ENCODE assay signal across 22 cellular contexts in genomic region chr10:97451605-97452004, GRCh38. TPM values are rescaled to one million over a fixed set of nuclear protein-coding genes. Genes with fewer than 3 reads are reported as not detected.
DNase-seq lines count a peak whose midpoint lies in the region; ATAC-seq, FAIRE-seq and TF ChIP-seq lines count a peak whose summit lies in the region.
"Had no signal": no experiment of that assay in that cellular context is flagged by ENCODE, and none has a peak within 500 bp of the region (broad histone marks: within the 10 kb centered on the region; RNA-seq: fewer than 3 reads in every experiment).

No MANE protein-coding gene starts in this region.

- H2AK5ac ChIP-seq in H1 (ENCODE audit: low read depth, low read length) = no peak overlapping the region

- H2BK12ac ChIP-seq in H1 (ENCODE audit: low read depth, low read length) = no peak overlapping the region

- peak overlapping the region; percentile 81 for H3K27ac ChIP-seq in left ventricle myocardium inferior (replicated peaks)
- peak overlapping the region; percentile 14 for H3K27ac ChIP-seq in RWPE2 (ENCODE audit: poor library complexity, severe bottlenecking)
- peak overlapping the region; percentile 34; the same call in 1 of the 2 replicates for H3K27ac ChIP-seq in H1 (ENCODE audit: low read depth, low read length)
- H3K27ac ChIP-seq in suprapubic skin = peak overlapping the region; percentile 17
- H3K27ac ChIP-seq: BLaER1 had no signal

- FAIRE-seq in H1 (lab: Jason Lieb, UNC) = no peak
- FAIRE-seq: G401.6, GM18507 had no signal

- TF ChIP-seq POLR2A in H1 (IDR thresholded peaks at IDR 0.05; ENCODE audit: control extremely low read depth in 1 of 2, low read depth in 2 of 2, low read length in 2 of 2) = no peak
- no peak for TF ChIP-seq POLR2A in suprapubic skin (IDR thresholded peaks at IDR 0.05)

- no peak overlapping the region for H2BK120ac ChIP-seq in H1 (replicated peaks; ENCODE audit: low read depth, low read length)

- no peak for TF ChIP-seq CTCF in left ventricle myocardium inferior (IDR thresholded peaks at IDR 0.05; ENCODE audit: borderline replicate concordance)
- TF ChIP-seq CTCF in RWPE2 (IDR thresholded peaks at IDR 0.05; ENCODE audit: poor library complexity, severe bottlenecking) = no peak
- TF ChIP-seq CTCF in H1 (IDR thresholded peaks at IDR 0.05; ENCODE audit: control extremely low read depth in 1 of 3, insufficient read depth in 1 of 3, low read depth in 1 of 3, low read length in 3 of 3) = no peak
- TF ChIP-seq CTCF in suprapubic skin (IDR thresholded peaks at IDR 0.05) = no peak

- no peak overlapping the region for H2BK20ac ChIP-seq in H1 (ENCODE audit: low read length)

- peaks cover 11% of the 10 kb centered on the region; the same call in 1 of the 2 replicates for H3K79me1 ChIP-seq in H1 (ENCODE audit: low read depth, low read length)

- ATAC-seq in left cardiac atrium (no peak), RWPE2 (ENCODE audit: low read depth) (no peak)

- H3K36me3 ChIP-seq in left ventricle myocardium inferior (peaks cover 42% of the 10 kb centered on the region), RWPE2 (ENCODE audit: low read depth) (peaks cover 65% of the 10 kb centered on the region), H1 (ENCODE audit: control insufficient read depth in 2 of 4, insufficient read depth in 4 of 4, low read length in 3 of 4) (peaks cover 2 to 43% (median 27%) of the 10 kb centered on the region in 4 experiments; a peak in 7 of 8 replicates), suprapubic skin (peaks cover 38% of the 10 kb centered on the region)

- peaks cover 5 to 22% of the 10 kb centered on the region in 2 experiments for H3K79me2 ChIP-seq in H1 (ENCODE audit: control insufficient read depth in 1 of 2, insufficient read depth in 2 of 2, low read length in 2 of 2)

- POLR2A ChIA-PET in H1 (lab: Charles Lee; ENCODE audit: partially characterized antibody) = interaction anchor here (1.4 to 13.1 kb wide), 3 partner anchors 10 to 25 kb away, joined by 4 to 105 read pairs (median 4); no protein-coding TSS in a partner anchor

- H3K27me3 ChIP-seq in left ventricle myocardium inferior (ENCODE audit: low read depth) (no peaks in the 10 kb centered on the region), RWPE2 (ENCODE audit: insufficient read depth, poor library complexity, severe bottlenecking) (no peaks in the 10 kb centered on the region), H1 (replicated peaks in 1 of 4; ENCODE audit: control insufficient read depth in 3 of 4, extremely low read depth in 1 of 4, insufficient read depth in 3 of 4, low read length in 3 of 4) (no peaks in the 10 kb centered on the region), suprapubic skin (no peaks in the 10 kb centered on the region)
- H3K27me3 ChIP-seq: BLaER1 had no signal

- no peak overlapping the region for H3K14ac ChIP-seq in H1 (ENCODE audit: insufficient read length)

- H4K5ac ChIP-seq in H1 (ENCODE audit: insufficient read length, low read depth, low read length) = no peak overlapping the region

- CTCF ChIA-PET in H1 (lab: Charles Lee; ENCODE audit: partially characterized antibody) = interaction anchor here (1.4 to 7.2 kb wide), 2 partner anchors 9 to 14 kb away, joined by 3 to 40 read pairs; no protein-coding TSS in a partner anchor

- H4K91ac ChIP-seq in H1 (replicated peaks; ENCODE audit: insufficient read length, low read length) = no peak overlapping the region

- H3K4me1 ChIP-seq in left ventricle myocardium inferior (peaks cover 86% of the 10 kb centered on the region), RWPE2 (ENCODE audit: insufficient read depth, poor library complexity, severe bottlenecking) (peaks cover 14% of the 10 kb centered on the region), H1 (replicated peaks in 1 of 4; ENCODE audit: control insufficient read depth in 3 of 4, insufficient read depth in 4 of 4, low read length in 3 of 4) (peaks cover 0 to 4% (median 0%) of the 10 kb centered on the region in 4 experiments; a peak in 1 of 7 replicates), suprapubic skin (peaks cover 54% of the 10 kb centered on the region)

- no peak overlapping the region for H2AFZ ChIP-seq in H1 (ENCODE audit: low read length)

- H3K18ac ChIP-seq in H1 (ENCODE audit: extremely low read depth, low read length) = no peak overlapping the region

- peaks cover under 1% of the 10 kb centered on the region; the same call in 1 of the 2 replicates for H3K23me2 ChIP-seq in H1 (ENCODE audit: low read depth, low read length)

- H4K20me1 ChIP-seq in H1 (replicated peaks in 1 of 2; ENCODE audit: control insufficient read depth in 1 of 2, insufficient read depth in 2 of 2, low read length in 2 of 2) = peaks cover 4 to 16% of the 10 kb centered on the region in 2 experiments

- no peak overlapping the region for H3K4me2 ChIP-seq in H1 (ENCODE audit: insufficient read depth in 1 of 2, low read depth in 2 of 2, low read length in 2 of 2)
- H3K4me2 ChIP-seq: BLaER1 had no signal

- H3K9me3 ChIP-seq in left ventricle myocardium inferior (replicated peaks) = no peaks in the 10 kb centered on the region
- H3K9me3 ChIP-seq in RWPE2 (ENCODE audit: severe bottlenecking) = no peaks in the 10 kb centered on the region
- H3K9me3 ChIP-seq in H1 (ENCODE audit: insufficient read depth in 2 of 2, low read depth in 1 of 2, low read length in 1 of 2) = no peaks in the 10 kb centered on the region
- H3K9me3 ChIP-seq in suprapubic skin = no peaks in the 10 kb centered on the region
- H3K9me3 ChIP-seq: BLaER1 had no signal

- no peak overlapping the region for H3K23ac ChIP-seq in H1 (ENCODE audit: insufficient read length)

- TF ChIP-seq EP300 in H1 (IDR thresholded peaks at IDR 0.05; ENCODE audit: borderline replicate concordance in 1 of 2, low read depth in 2 of 2, low read length in 2 of 2) = no peak
- no peak for TF ChIP-seq EP300 in suprapubic skin (IDR thresholded peaks at IDR 0.05)

- WGBS in H1 (ENCODE audit: extremely low coverage in 1 of 2, insufficient coverage in 1 of 2, insufficient read length in 1 of 2, insufficient replicate concordance in 2 of 2, low coverage in 1 of 2, low lambda C conversion rate in 2 of 2, missing lambda C conversion rate in 1 of 2), 2 experiments = 95% methylated on average over 11 of the region's 17 CpGs; no CpG with 5 or more reads in 1 of the 2 experiments
- 92% methylated on average over 15 of the region's 17 CpGs for WGBS in suprapubic skin

- H3K56ac ChIP-seq in H1 (replicated peaks; ENCODE audit: insufficient read length, low read depth, low read length) = no peak overlapping the region

- TF ChIP-seq RAD21 in H1 (IDR thresholded peaks at IDR 0.05 in 1 of 2, conservative IDR thresholded peaks at IDR 0.05 in 1 of 2; ENCODE audit: low read depth in 2 of 2, low read length in 2 of 2) = no peak

- DNase-seq in left ventricle myocardium inferior (no peak), left cardiac atrium (no peak), RWPE2 (ENCODE audit: low spot score) (no peak), H1 (ENCODE audit: low read depth in 1 of 2, low spot score in 2 of 2) (no peak), suprapubic skin (ENCODE audit: low spot score in 2 of 2) (no peak), glomerular visceral epithelial cell (ENCODE audit: extremely low spot score) (no peak), KG1 (lab: John Stamatoyannopoulos, UW) (no peak), midbrain (lab: John Stamatoyannopoulos, UW) (no peak)
- DNase-seq: Calu3; CD4-positive, alpha-beta memory T cell; GOT3; Karpas-422; NCI-H1694; NCI-H2081; NCI-H2171; NCI-H345; NCI-H524; NCI-H774; NK-92 treated with Interleukin-12 subunit alpha and Interleukin-12 subunit beta, amount 100 ng/mL, for 24 hours had no signal

- peak overlapping the region; percentile 29; the same call in 1 of the 2 replicates for H4K8ac ChIP-seq in H1 (ENCODE audit: extremely low read depth, insufficient read depth, low read length)

- H2BK5ac ChIP-seq in H1 (ENCODE audit: low read depth, low read length) = no peak overlapping the region; the same call in 1 of the 2 replicates

- H2BK15ac ChIP-seq in H1 (ENCODE audit: low read length) = no peak overlapping the region

- H3K4me3 ChIP-seq in left ventricle myocardium inferior (no peak overlapping the region), RWPE2 (ENCODE audit: severe bottlenecking) (no peak overlapping the region), H1 (ENCODE audit: extremely low read depth in 1 of 4, insufficient read depth in 2 of 4, low read depth in 3 of 4, low read length in 4 of 4) (no peak overlapping the region), suprapubic skin (no peak overlapping the region)
- H3K4me3 ChIP-seq: BLaER1 had no signal

- no peak overlapping the region for H3K9ac ChIP-seq in H1 (replicated peaks in 1 of 4; ENCODE audit: extremely low read depth in 1 of 4, low read depth in 3 of 4, low read length in 3 of 4)
- H3K9ac ChIP-seq: BLaER1 had no signal

- intact Hi-C loops in left ventricle myocardium inferior (cut with micrococcal nuclease) = no loop called here
- intact Hi-C loops in left cardiac atrium (cut with DNase I) = loop anchor here in 1 of 2 donors (10.0 kb wide), 1 partner anchor 163 kb away; no protein-coding TSS in a partner anchor

- no peak overlapping the region for H3K4ac ChIP-seq in H1 (replicated peaks; ENCODE audit: insufficient read length, low read depth, low read length)

RNA-seq across cellular contexts. Expression of gene ZDHHC16, which starts 5.6 kb away (rescaled TPM):
- total RNA-seq in left ventricle myocardium inferior = 17.8 TPM
- 10 to 100 TPM; 26.2 to 26.5 TPM for total RNA-seq in left cardiac atrium
- total RNA-seq in H1 (2021; fragmentation: NEBNext Ultra II Directional; extraction: Animal tissue kit (Norgen Biotek cat#: 25700)) = 45.9 and 50.4 TPM in 2 replicates
- 108 and 127 TPM in 2 replicates for polyA plus RNA-seq in H1 (2011; rRNA removed)
- 76.0 TPM for polyA plus RNA-seq in H1 (2011; cell fraction: cytosol; rRNA removed)
- 84.2 TPM for polyA plus RNA-seq in H1 (2011; cell fraction: nucleus; rRNA removed)
- 31.8 to 50.0 TPM (median 46.4 TPM) in 4 replicates for polyA plus RNA-seq in H1 (2012, experiment 1 of 2)
- polyA plus RNA-seq in H1 (2012, experiment 2 of 2) = 59.6 TPM
- 39.2 TPM for polyA plus RNA-seq in H1 (2013, experiment 1 of 2)
- polyA plus RNA-seq in H1 (2013, experiment 2 of 2) = 45.5 TPM
- polyA minus RNA-seq in H1 (2011; rRNA and poly(A)+ RNA removed) = 130 and 144 TPM in 2 replicates
- polyA minus RNA-seq in H1 (2011; cell fraction: cytosol; rRNA and poly(A)+ RNA removed) = 39.4 TPM
- polyA minus RNA-seq in H1 (2011; cell fraction: nucleus; rRNA and poly(A)+ RNA removed) = 43.8 TPM
- total RNA-seq in suprapubic skin = 10 to 100 TPM; 24.5 to 35.8 (median 28.2) TPM

RNA-seq across cellular contexts. Expression of gene EXOSC1, which starts 5.8 kb away (rescaled TPM):
- 14.9 TPM for total RNA-seq in left ventricle myocardium inferior
- total RNA-seq in left cardiac atrium = 10 to 100 TPM; 16.6 to 18.6 TPM
- 52.1 and 53.6 TPM in 2 replicates for total RNA-seq in H1 (2021; fragmentation: NEBNext Ultra II Directional; extraction: Animal tissue kit (Norgen Biotek cat#: 25700))
- polyA plus RNA-seq in H1 (2011; rRNA removed) = 58.6 and 68.1 TPM in 2 replicates
- polyA plus RNA-seq in H1 (2011; cell fraction: cytosol; rRNA removed) = 72.7 TPM
- 42.4 TPM for polyA plus RNA-seq in H1 (2011; cell fraction: nucleus; rRNA removed)
- 50.5 to 77.6 TPM (median 73.8 TPM) in 4 replicates for polyA plus RNA-seq in H1 (2012, experiment 1 of 2)
- 47.3 TPM for polyA plus RNA-seq in H1 (2012, experiment 2 of 2)
- polyA plus RNA-seq in H1 (2013, experiment 1 of 2) = 77.0 TPM
- 75.8 TPM for polyA plus RNA-seq in H1 (2013, experiment 2 of 2)
- polyA minus RNA-seq in H1 (2011; rRNA and poly(A)+ RNA removed) = 33.8 and 42.0 TPM in 2 replicates
- polyA minus RNA-seq in H1 (2011; cell fraction: cytosol; rRNA and poly(A)+ RNA removed) = 25.1 TPM
- 29.0 TPM for polyA minus RNA-seq in H1 (2011; cell fraction: nucleus; rRNA and poly(A)+ RNA removed)
- 10 to 100 TPM; 24.0 to 35.1 (median 28.5) TPM for total RNA-seq in suprapubic skin

RNA-seq across cellular contexts. Expression of gene PGAM1, which starts 25.6 kb away (rescaled TPM):
- 233 TPM for total RNA-seq in left ventricle myocardium inferior
- total RNA-seq in left cardiac atrium = 100 to 1,000 TPM; 258 to 344 TPM
- total RNA-seq in H1 (2021; fragmentation: NEBNext Ultra II Directional; extraction: Animal tissue kit (Norgen Biotek cat#: 25700)) = 799 and 819 TPM in 2 replicates
- 791 and 833 TPM in 2 replicates for polyA plus RNA-seq in H1 (2011; rRNA removed)
- 909 TPM for polyA plus RNA-seq in H1 (2011; cell fraction: cytosol; rRNA removed)
- polyA plus RNA-seq in H1 (2011; cell fraction: nucleus; rRNA removed) = 630 TPM
- polyA plus RNA-seq in H1 (2012, experiment 1 of 2) = 719 to 965 TPM (median 896 TPM) in 4 replicates
- 930 TPM for polyA plus RNA-seq in H1 (2012, experiment 2 of 2)
- polyA plus RNA-seq in H1 (2013, experiment 1 of 2) = 506 TPM
- 517 TPM for polyA plus RNA-seq in H1 (2013, experiment 2 of 2)
- 827 and 845 TPM in 2 replicates for polyA minus RNA-seq in H1 (2011; rRNA and poly(A)+ RNA removed)
- 449 TPM for polyA minus RNA-seq in H1 (2011; cell fraction: cytosol; rRNA and poly(A)+ RNA removed)
- 305 TPM for polyA minus RNA-seq in H1 (2011; cell fraction: nucleus; rRNA and poly(A)+ RNA removed)
- total RNA-seq in suprapubic skin = 100 to 1,000 TPM; 106 to 238 (median 209) TPM

RNA-seq across cellular contexts. Expression of gene MMS19, which starts 46.6 kb away (rescaled TPM):
- total RNA-seq in left ventricle myocardium inferior = 42.7 TPM
- 10 to 100 TPM; 31.9 to 34.0 TPM for total RNA-seq in left cardiac atrium
- total RNA-seq in H1 (2021; fragmentation: NEBNext Ultra II Directional; extraction: Animal tissue kit (Norgen Biotek cat#: 25700)) = 128 and 130 TPM in 2 replicates
- polyA plus RNA-seq in H1 (2011; rRNA removed) = 221 and 228 TPM in 2 replicates
- 183 TPM for polyA plus RNA-seq in H1 (2011; cell fraction: cytosol; rRNA removed)
- polyA plus RNA-seq in H1 (2011; cell fraction: nucleus; rRNA removed) = 470 TPM
- polyA plus RNA-seq in H1 (2012, experiment 1 of 2) = 107 to 133 TPM (median 128 TPM) in 4 replicates
- polyA plus RNA-seq in H1 (2012, experiment 2 of 2) = 131 TPM
- 125 TPM for polyA plus RNA-seq in H1 (2013, experiment 1 of 2)
- polyA plus RNA-seq in H1 (2013, experiment 2 of 2) = 122 TPM
- 326 and 376 TPM in 2 replicates for polyA minus RNA-seq in H1 (2011; rRNA and poly(A)+ RNA removed)
- polyA minus RNA-seq in H1 (2011; cell fraction: cytosol; rRNA and poly(A)+ RNA removed) = 92.1 TPM
- 160 TPM for polyA minus RNA-seq in H1 (2011; cell fraction: nucleus; rRNA and poly(A)+ RNA removed)
- total RNA-seq in suprapubic skin = 100 to 1,000 TPM; 111 to 238 (median 118) TPM

RNA-seq across cellular contexts. Expression of gene UBTD1, which starts 47.1 kb away (rescaled TPM):
- 17.1 TPM for total RNA-seq in left ventricle myocardium inferior
- 10 to 100 TPM; 22.6 to 23.7 TPM for total RNA-seq in left cardiac atrium
- total RNA-seq in H1 (2021; fragmentation: NEBNext Ultra II Directional; extraction: Animal tissue kit (Norgen Biotek cat#: 25700)) = 22.3 and 23.1 TPM in 2 replicates
- polyA plus RNA-seq in H1 (2011; rRNA removed) = 36.2 and 48.8 TPM in 2 replicates
- polyA plus RNA-seq in H1 (2011; cell fraction: cytosol; rRNA removed) = 32.2 TPM
- polyA plus RNA-seq in H1 (2011; cell fraction: nucleus; rRNA removed) = 27.8 TPM
- 11.7 to 21.5 TPM (median 19.8 TPM) in 4 replicates for polyA plus RNA-seq in H1 (2012, experiment 1 of 2)
- 25.5 TPM for polyA plus RNA-seq in H1 (2012, experiment 2 of 2)
- 17.5 TPM for polyA plus RNA-seq in H1 (2013, experiment 1 of 2)
- polyA plus RNA-seq in H1 (2013, experiment 2 of 2) = 17.5 TPM
- polyA minus RNA-seq in H1 (2011; rRNA and poly(A)+ RNA removed) = 6.4 and 7.2 TPM in 2 replicates
- polyA minus RNA-seq in H1 (2011; cell fraction: cytosol; rRNA and poly(A)+ RNA removed) = 15.3 TPM
- 10.8 TPM for polyA minus RNA-seq in H1 (2011; cell fraction: nucleus; rRNA and poly(A)+ RNA removed)
- total RNA-seq in suprapubic skin = 10 to 100 TPM; 15.2 to 50.8 (median 36.4) TPM

Comparison
In these comparisons a context has a peak if more than half of its experiments do, and no peak if none do; other contexts are left out.
1. H3K27ac ChIP-seq: peak in every context shown above with its lines; median percentile 81 in left ventricle myocardium inferior; 34 in H1; 17 in suprapubic skin; 14 in RWPE2.